Comparison of ENCODE assay signal across 13 cellular contexts in genomic region chr17:57623620-57624019, GRCh38.
DNase-seq lines count a peak whose midpoint lies in the region; ATAC-seq and TF ChIP-seq lines count a peak whose summit lies in the region.
"Had no signal": no experiment of that assay in that cellular context is flagged by ENCODE, and none has a peak within 500 bp of the region (broad histone marks: within the 10 kb centered on the region; RNA-seq: fewer than 3 reads in every experiment).

No MANE protein-coding gene starts in this region.

- H3K4me3 Mint-ChIP-seq in IgD-negative memory B cell (peak overlapping the region; percentile 73 to 95 (median 81)), CD14-positive monocyte (no peak overlapping the region)
- H3K4me3 Mint-ChIP-seq in stimulated activated naive CD8-positive, alpha-beta T cell treated with anti-CD3 and anti-CD28 coated beads, Interleukin-15, Interleukin-2, amounts not matched to agents 100 ng/mL and 50 ng/mL, for 24 hours, result no peak overlapping the region
- H3K4me3 Mint-ChIP-seq: activated naive CD8-positive, alpha-beta T cell treated with anti-CD3 and anti-CD28 coated beads, Interleukin-2, amount 10 ng/mL, durations not matched to agents 7 days and 5 days; immature natural killer cell had no signal

- H3K27me3 Mint-ChIP-seq in IgD-negative memory B cell (no peaks in the 10 kb centered on the region), CD14-positive monocyte (ENCODE audit: low read depth in 3 of 3) (peaks cover 0 to 2% (median 0%) of the 10 kb centered on the region in 3 donors)
- no peaks in the 10 kb centered on the region for H3K27me3 Mint-ChIP-seq in stimulated activated naive CD8-positive, alpha-beta T cell treated with anti-CD3 and anti-CD28 coated beads, Interleukin-15, Interleukin-2, amounts not matched to agents 100 ng/mL and 50 ng/mL, for 24 hours
- H3K27me3 Mint-ChIP-seq: activated naive CD8-positive, alpha-beta T cell treated with anti-CD3 and anti-CD28 coated beads, Interleukin-2, amount 10 ng/mL, durations not matched to agents 7 days and 5 days had no signal

- H3K27ac Mint-ChIP-seq in IgD-negative memory B cell (peak overlapping the region in 2 of 3 donors; percentile 60 to 88), CD14-positive monocyte (peak overlapping the region in 2 of 7 donors; percentile 27 to 45)
- H3K27ac Mint-ChIP-seq in stimulated activated naive CD8-positive, alpha-beta T cell treated with anti-CD3 and anti-CD28 coated beads, Interleukin-15, Interleukin-2, amounts not matched to agents 100 ng/mL and 50 ng/mL, for 24 hours, result peak overlapping the region; percentile 75
- H3K27ac Mint-ChIP-seq: activated naive CD8-positive, alpha-beta T cell treated with anti-CD3 and anti-CD28 coated beads, Interleukin-2, amount 10 ng/mL, durations not matched to agents 7 days and 5 days had no signal

- peaks cover 0 to 6% (median 0%) of the 10 kb centered on the region in 9 donors for H3K36me3 ChIP-seq in heart left ventricle
- no peaks in the 10 kb centered on the region for H3K36me3 ChIP-seq in right atrium auricular region

- WGBS in heart left ventricle, 4 donors, result 84 to 89% (median 85%) methylated on average over 11 of the region's 11 CpGs

- H3K4me1 ChIP-seq in heart left ventricle (peaks cover 0 to 58% (median 19%) of the 10 kb centered on the region in 12 donors), right atrium auricular region (peaks cover 0 to 46% of the 10 kb centered on the region in 2 donors)

- H3K9me3 ChIP-seq in heart left ventricle (no peaks in the 10 kb centered on the region), right atrium auricular region (no peaks in the 10 kb centered on the region)

- DNase-seq in heart left ventricle (peak in 2 of 5 donors; percentile 24 to 26), right atrium auricular region (ENCODE audit: low spot score) (no peak), CD14-positive monocyte (ENCODE audit: low spot score) (no peak)
- DNase-seq: activated naive CD8-positive, alpha-beta T cell treated with anti-CD3 and anti-CD28 coated beads, Interleukin-2, amount 10 ng/mL, durations not matched to agents 7 days and 5 days; immature natural killer cell; NCI-H2081 treated with DMSO at 0.1 percent for 48 hours; NK-92 treated with Interleukin-12 subunit alpha and Interleukin-12 subunit beta, amount 100 ng/mL, for 24 hours had no signal

- H3K9me3 Mint-ChIP-seq in IgD-negative memory B cell, result no peaks in the 10 kb centered on the region
- H3K9me3 Mint-ChIP-seq in stimulated activated naive CD8-positive, alpha-beta T cell treated with anti-CD3 and anti-CD28 coated beads, Interleukin-15, Interleukin-2, amounts not matched to agents 100 ng/mL and 50 ng/mL, for 24 hours, result no peaks in the 10 kb centered on the region
- H3K9me3 Mint-ChIP-seq in CD14-positive monocyte, result no peaks in the 10 kb centered on the region
- H3K9me3 Mint-ChIP-seq: activated naive CD8-positive, alpha-beta T cell treated with anti-CD3 and anti-CD28 coated beads, Interleukin-2, amount 10 ng/mL, durations not matched to agents 7 days and 5 days; immature natural killer cell had no signal

- peaks cover 6% of the 10 kb centered on the region for H3K36me3 Mint-ChIP-seq in IgD-negative memory B cell
- peaks cover 17% of the 10 kb centered on the region for H3K36me3 Mint-ChIP-seq in stimulated activated naive CD8-positive, alpha-beta T cell treated with anti-CD3 and anti-CD28 coated beads, Interleukin-15, Interleukin-2, amounts not matched to agents 100 ng/mL and 50 ng/mL, for 24 hours (ENCODE audit: low read depth)
- H3K36me3 Mint-ChIP-seq in CD14-positive monocyte, result peaks cover 9 to 19% of the 10 kb centered on the region in 2 donors

- no peak for TF ChIP-seq POLR2A in heart left ventricle (IDR thresholded peaks at IDR 0.05)

- TF ChIP-seq CTCF in heart left ventricle (IDR thresholded peaks at IDR 0.05), result no peak
- TF ChIP-seq CTCF in right atrium auricular region (IDR thresholded peaks at IDR 0.05), result no peak
- no peak for TF ChIP-seq CTCF in CD14-positive monocyte (IDR thresholded peaks at IDR 0.05)

- H3K27ac ChIP-seq in heart left ventricle (peak overlapping the region in 8 of 12 donors; percentile 11 to 79 (median 65)), right atrium auricular region (peak overlapping the region in 1 of 2 donors; percentile 60)
- H3K27ac ChIP-seq: coronary artery had no signal

- intact Hi-C loops in heart left ventricle (cut with DNase I) (loop anchor here in 3 of 10 donors (2.0 to 5.0 kb wide), 2 partner anchors 39 kb away; no protein-coding TSS in a partner anchor), CD14-positive monocyte (cut with micrococcal nuclease) (no loop called here)

- ATAC-seq in heart left ventricle (no peak), esophagus mucosa (peak; percentile 30), GM19328 (IDR thresholded peaks at IDR 0.05; ENCODE audit: unreplicated experiment) (no peak), GM18861 (IDR thresholded peaks at IDR 0.05; ENCODE audit: unreplicated experiment) (no peak)

- H3K4me1 Mint-ChIP-seq in IgD-negative memory B cell (peaks cover 33 to 43% (median 38%) of the 10 kb centered on the region in 3 donors), CD14-positive monocyte (peaks cover 36% of the 10 kb centered on the region)
- peaks cover 45% of the 10 kb centered on the region for H3K4me1 Mint-ChIP-seq in stimulated activated naive CD8-positive, alpha-beta T cell treated with anti-CD3 and anti-CD28 coated beads, Interleukin-15, Interleukin-2, amounts not matched to agents 100 ng/mL and 50 ng/mL, for 24 hours (ENCODE audit: low read depth)

- no peaks in the 10 kb centered on the region for H3K27me3 ChIP-seq in heart left ventricle
- H3K27me3 ChIP-seq in right atrium auricular region, result no peaks in the 10 kb centered on the region

- no peak overlapping the region for H3K4me3 ChIP-seq in heart left ventricle
- H3K4me3 ChIP-seq in right atrium auricular region, result no peak overlapping the region
- H3K4me3 ChIP-seq: coronary artery had no signal

Comparison
In these comparisons a context has a peak if more than half of its experiments do, and no peak if none do; other contexts are left out.
1. H3K4me3 Mint-ChIP-seq: peak in IgD-negative memory B cell (4 of 4); none in stimulated activated naive CD8-positive, alpha-beta T cell treated with anti-CD3 and anti-CD28 coated beads, Interleukin-15, Interleukin-2, amounts not matched to agents 100 ng/mL and 50 ng/mL, for 24 hours (single experiment) and CD14-positive monocyte (0 of 2).